In genomic region chr11:12390258-12390657, GRCh38 we compare ENCODE assay signal across 14 cellular contexts. TPM values are rescaled to one million over a fixed set of nuclear protein-coding genes. Genes with fewer than 3 reads are reported as not detected.
A peak's percentile ranks its signal among the peaks of the same experiment; 100 is the strongest.
DNase-seq lines count a peak whose midpoint lies in the region; TF ChIP-seq lines count a peak whose summit lies in the region.
"Had no signal": no experiment of that assay in that cellular context is flagged by ENCODE, and none has a peak within 500 bp of the region (broad histone marks: within the 10 kb centered on the region; RNA-seq: fewer than 3 reads in every experiment).

No MANE protein-coding gene starts in this region.

- H3K27me3 ChIP-seq in muscle layer of duodenum (ENCODE audit: low read depth, low read length) (no peaks in the 10 kb centered on the region), transverse colon (no peaks in the 10 kb centered on the region)
- H3K27me3 ChIP-seq: brain microvascular endothelial cell had no signal

- BruUV-seq in MCF 10A (replicated peaks; lab: Mats Ljungman, UMichigan), result no TSS peak

- no peaks in the 10 kb centered on the region for H3K9me3 ChIP-seq in muscle layer of duodenum (ENCODE audit: control insufficient read depth in 1 of 2, low read length in 2 of 2)
- H3K9me3 ChIP-seq in transverse colon, result peaks cover 0 to 3% of the 10 kb centered on the region in 2 donors
- H3K9me3 ChIP-seq: mucosa of descending colon had no signal

- peaks cover 0 to 3% of the 10 kb centered on the region in 2 donors for H3K36me3 ChIP-seq in muscle layer of duodenum (ENCODE audit: control insufficient read depth in 1 of 2, insufficient read depth in 2 of 2, low read length in 2 of 2)
- no peaks in the 10 kb centered on the region for H3K36me3 ChIP-seq in transverse colon
- H3K36me3 ChIP-seq: brain microvascular endothelial cell had no signal

- H3K4me1 ChIP-seq in muscle layer of duodenum (ENCODE audit: control insufficient read depth in 1 of 2, insufficient read depth in 2 of 2, low read length in 2 of 2) (peaks cover 11 to 38% of the 10 kb centered on the region in 2 donors), transverse colon (peaks cover 11 to 60% (median 34%) of the 10 kb centered on the region in 4 donors)

- H3K9me3 Mint-ChIP-seq in MCF 10A (ENCODE audit: unreplicated experiment), result no peaks in the 10 kb centered on the region

- TF ChIP-seq CTCF in MCF 10A (IDR thresholded peaks at IDR 0.05; ENCODE audit: unreplicated experiment), result no peak
- no peak for TF ChIP-seq CTCF in transverse colon (IDR thresholded peaks at IDR 0.05)

- peak; percentile 63 for DNase-seq in NCI-H69 (lab: John Stamatoyannopoulos, UW)
- DNase-seq in MCF 10A (ENCODE audit: unreplicated experiment), result no peak
- no peak for DNase-seq in transverse colon
- DNase-seq in activated CD4-positive, alpha-beta T cell treated with anti-CD3 and anti-CD28 coated beads, Interleukin-2, amount 50 U/mL, for 4 hours, result no peak
- no peak for DNase-seq in iPS-NIHi11 (ENCODE audit: low spot score)
- no peak for DNase-seq in mucosa of gallbladder (ENCODE audit: low spot score)
- DNase-seq: activated naive CD4-positive, alpha-beta T cell treated with anti-CD3 and anti-CD28 coated beads, Interleukin-2, amount 10 ng/mL, durations not matched to agents 7 days and 5 days; brain microvascular endothelial cell; DMS153; mucosa of descending colon; NCI-H446 treated with DMSO at 0.1 percent for 48 hours; SHP77 treated with DMSO at 0.1 percent for 48 hours had no signal

- POLR2A ChIA-PET in MCF 10A (lab: Yijun Ruan, JAX), result no interaction called here

- no peak for TF ChIP-seq POLR2A in transverse colon (IDR thresholded peaks at IDR 0.05)

- 39% methylated on average over 4 of the region's 4 CpGs; no CpG with 5 or more reads in 1 of the 2 donors for WGBS in transverse colon (ENCODE audit: low coverage in 1 of 2), 2 donors

- TF ChIP-seq EP300 in transverse colon (IDR thresholded peaks at IDR 0.05; ENCODE audit: low read depth), result no peak

- no peak overlapping the region for H3K4me3 Mint-ChIP-seq in MCF 10A (ENCODE audit: unreplicated experiment)
- H3K4me3 Mint-ChIP-seq: activated naive CD4-positive, alpha-beta T cell treated with anti-CD3 and anti-CD28 coated beads, Interleukin-2, amount 10 ng/mL, durations not matched to agents 7 days and 5 days; stimulated activated naive CD8-positive, alpha-beta T cell treated with anti-CD3 and anti-CD28 coated beads, Interleukin-15, Interleukin-2, amounts not matched to agents 100 ng/mL and 50 ng/mL, for 24 hours had no signal

- CTCF ChIA-PET in MCF 10A (lab: Yijun Ruan, JAX), result no interaction called here

- H3K4me1 Mint-ChIP-seq in MCF 10A (ENCODE audit: insufficient read depth, unreplicated experiment), result peaks cover 16% of the 10 kb centered on the region
- H3K4me1 Mint-ChIP-seq: activated naive CD4-positive, alpha-beta T cell treated with anti-CD3 and anti-CD28 coated beads, Interleukin-2, amount 10 ng/mL, durations not matched to agents 7 days and 5 days had no signal

- intact Hi-C loops in MCF 10A (cut with micrococcal nuclease), result no loop called here
- intact Hi-C loops in transverse colon (cut with DNase I; ENCODE audit: low total_unique reads), result no loop called here

- no peaks in the 10 kb centered on the region for H3K27me3 Mint-ChIP-seq in MCF 10A (ENCODE audit: insufficient read depth, unreplicated experiment)
- H3K27me3 Mint-ChIP-seq: stimulated activated naive CD8-positive, alpha-beta T cell treated with anti-CD3 and anti-CD28 coated beads, Interleukin-15, Interleukin-2, amounts not matched to agents 100 ng/mL and 50 ng/mL, for 24 hours had no signal

- H3K4me3 ChIP-seq in muscle layer of duodenum (ENCODE audit: low read depth in 1 of 2, low read length in 2 of 2), result peak overlapping the region in 1 of 2 donors; percentile 31
- no peak overlapping the region for H3K4me3 ChIP-seq in transverse colon
- H3K4me3 ChIP-seq: mucosa of descending colon had no signal

- H3K27ac ChIP-seq in muscle layer of duodenum (ENCODE audit: low read length) (peak overlapping the region; percentile 90), transverse colon (peak overlapping the region; percentile 76 to 99 (median 98))
- H3K27ac ChIP-seq: brain microvascular endothelial cell had no signal

- H3K36me3 Mint-ChIP-seq in MCF 10A (ENCODE audit: insufficient read depth, unreplicated experiment), result no peaks in the 10 kb centered on the region
- H3K36me3 Mint-ChIP-seq: activated naive CD4-positive, alpha-beta T cell treated with anti-CD3 and anti-CD28 coated beads, Interleukin-2, amount 10 ng/mL, durations not matched to agents 7 days and 5 days had no signal

- peak overlapping the region; percentile 61 for H3K27ac Mint-ChIP-seq in MCF 10A (ENCODE audit: low read depth, unreplicated experiment)
- H3K27ac Mint-ChIP-seq: activated naive CD4-positive, alpha-beta T cell treated with anti-CD3 and anti-CD28 coated beads, Interleukin-2, amount 10 ng/mL, durations not matched to agents 7 days and 5 days; stimulated activated naive CD8-positive, alpha-beta T cell treated with anti-CD3 and anti-CD28 coated beads, Interleukin-15, Interleukin-2, amounts not matched to agents 100 ng/mL and 50 ng/mL, for 24 hours had no signal

- in situ Hi-C loops in transverse colon (cut with MboI; ENCODE audit: low pct_ligation_motif_present in 1 of 4, low pct_unique_long_range_greater_than_20kb in 1 of 4, low sequenced_read_pairs in 3 of 4), result no loop called here

RNA-seq across cellular contexts. Expression of gene PARVA, which starts 12.9 kb away (rescaled TPM):
- total RNA-seq in MCF 10A (2022), result 26.5 and 36.7 TPM in 2 replicates
- 10 to 100 TPM; 34.3 to 82.0 (median 45.1) TPM for total RNA-seq in transverse colon
- 105 TPM for total RNA-seq in mucosa of gallbladder
